In genomic region chr11:103737791-103738190, GRCh38 we compare ENCODE assay signal across 1 cellular context.
A peak's percentile ranks its signal among the peaks of the same experiment; 100 is the strongest.
TF ChIP-seq lines count a peak whose summit lies in the region.

No MANE protein-coding gene starts in this region.

TF ChIP-seq in H1, 55 proteins besides CTCF, POLR2A, EP300 and RAD21:
- TF ChIP-seq YY1 (IDR thresholded peaks at IDR 0.05; ENCODE audit: low read depth, low read length), result no peak
- no peak for TF ChIP-seq RXRA (IDR thresholded peaks at IDR 0.05; ENCODE audit: insufficient read depth, low read depth, low read length)
- TF ChIP-seq TEAD4 (IDR thresholded peaks at IDR 0.05; ENCODE audit: low read depth, low read length), result 0 out of 2 replicates have a peak, but pooled peaks have one; percentile 30
- TF ChIP-seq SP1 (IDR thresholded peaks at IDR 0.05; ENCODE audit: low read depth, low read length), result no peak
- TF ChIP-seq USF2 (IDR thresholded peaks at IDR 0.05; ENCODE audit: low read length), result no peak
- TF ChIP-seq HDAC6 (IDR thresholded peaks at IDR 0.05; ENCODE audit: low read depth, low read length), result no peak
- no peak for TF ChIP-seq SIRT6 (IDR thresholded peaks at IDR 0.05; ENCODE audit: low read length)
